Comparison of ENCODE assay signal across 23 cellular contexts in genomic region chr6:4908062-4908461, GRCh38.
A peak's percentile ranks its signal among the peaks of the same experiment; 100 is the strongest.
DNase-seq lines count a peak whose midpoint lies in the region; ATAC-seq and TF ChIP-seq lines count a peak whose summit lies in the region.
"Had no signal": no experiment of that assay in that cellular context is flagged by ENCODE, and none has a peak within 500 bp of the region (broad histone marks: within the 10 kb centered on the region; RNA-seq: fewer than 3 reads in every experiment).

No MANE protein-coding gene starts in this region.

- peak overlapping the region; percentile 88 for H3K27ac Mint-ChIP-seq in activated CD8-positive, alpha-beta memory T cell treated with anti-CD3 and anti-CD28 coated beads, Interleukin-2, amount 10 ng/mL, durations not matched to agents 7 days and 5 days
- H3K27ac Mint-ChIP-seq in dendritic cell treated with granulocyte-macrophage colony-stimulating factor and Interleukin-4, amounts not matched to agents 40 ng/mL and 50 ng/mL, for 4 days: peak overlapping the region; percentile 41

- H3K9ac ChIP-seq in OCI-LY3 (ENCODE audit: low read length): peak overlapping the region; percentile 67; the same call in 1 of the 2 replicates
- H3K9ac ChIP-seq in trophoblast cell (ENCODE audit: low read length): no peak overlapping the region

- peak overlapping the region; percentile 71; the same call in 1 of the 2 replicates for H3K4me3 ChIP-seq in OCI-LY3 (ENCODE audit: low read length)
- no peak overlapping the region for H3K4me3 ChIP-seq in trophoblast cell (ENCODE audit: low read depth, low read length)
- H3K4me3 ChIP-seq: esophagus squamous epithelium, ovary, right atrium auricular region, testis had no signal

- H3K18ac ChIP-seq in trophoblast cell (ENCODE audit: low read length): peak overlapping the region; percentile 21

- H3K4me1 ChIP-seq in OCI-LY3 (ENCODE audit: low read length) (peaks cover 50% of the 10 kb centered on the region), trophoblast cell (ENCODE audit: control insufficient read depth in 1 of 2, insufficient read depth in 2 of 2, low read length in 2 of 2) (peaks cover 5 to 11% of the 10 kb centered on the region in 2 experiments)
- H3K4me1 ChIP-seq: testis had no signal

- H2BK12ac ChIP-seq in trophoblast cell (ENCODE audit: low read length): no peak overlapping the region

- H3K4me1 Mint-ChIP-seq in activated CD8-positive, alpha-beta memory T cell treated with anti-CD3 and anti-CD28 coated beads, Interleukin-2, amount 10 ng/mL, durations not matched to agents 7 days and 5 days: peaks cover 45% of the 10 kb centered on the region
- peaks cover 40% of the 10 kb centered on the region for H3K4me1 Mint-ChIP-seq in dendritic cell treated with granulocyte-macrophage colony-stimulating factor and Interleukin-4, amounts not matched to agents 40 ng/mL and 50 ng/mL, for 4 days (ENCODE audit: low read depth)

- ATAC-seq in activated CD8-positive, alpha-beta memory T cell treated with anti-CD3 and anti-CD28 coated beads, Interleukin-2, amount 10 ng/mL, durations not matched to agents 7 days and 5 days: no peak
- ATAC-seq in HG03039 (IDR thresholded peaks at IDR 0.05; ENCODE audit: unreplicated experiment): no peak
- ATAC-seq: Right ventricle myocardium inferior had no signal

- TF ChIP-seq CTCF in OCI-LY3 (IDR thresholded peaks at IDR 0.05; ENCODE audit: low read depth, low read length): no peak

- H3K79me1 ChIP-seq in trophoblast cell (ENCODE audit: low read length): no peaks in the 10 kb centered on the region

- H2AFZ ChIP-seq in OCI-LY3 (ENCODE audit: low read depth, low read length): no peak overlapping the region
- H2AFZ ChIP-seq in trophoblast cell (ENCODE audit: insufficient read depth, low read length, poor library complexity): no peak overlapping the region

- H3K27me3 Mint-ChIP-seq in activated CD8-positive, alpha-beta memory T cell treated with anti-CD3 and anti-CD28 coated beads, Interleukin-2, amount 10 ng/mL, durations not matched to agents 7 days and 5 days: no peaks in the 10 kb centered on the region
- H3K27me3 Mint-ChIP-seq in dendritic cell treated with granulocyte-macrophage colony-stimulating factor and Interleukin-4, amounts not matched to agents 40 ng/mL and 50 ng/mL, for 4 days: no peaks in the 10 kb centered on the region
- H3K27me3 Mint-ChIP-seq: activated naive CD4-positive, alpha-beta T cell treated with anti-CD3 and anti-CD28 coated beads, Interleukin-2, amount 10 ng/mL, durations not matched to agents 7 days and 5 days had no signal

- peaks cover 5% of the 10 kb centered on the region; the same call in 1 of the 2 replicates for H4K20me1 ChIP-seq in OCI-LY3 (ENCODE audit: insufficient read depth, low read length)

- intact Hi-C loops in dendritic cell treated with granulocyte-macrophage colony-stimulating factor and Interleukin-4, amounts not matched to agents 40 ng/mL and 50 ng/mL, for 4 days (cut with micrococcal nuclease): no loop called here

- H3K27me3 ChIP-seq in OCI-LY3 (ENCODE audit: low read depth, low read length) (no peaks in the 10 kb centered on the region), trophoblast cell (ENCODE audit: insufficient read depth, low read length) (no peaks in the 10 kb centered on the region)
- H3K27me3 ChIP-seq: esophagus squamous epithelium, ovary, right atrium auricular region, testis had no signal

- H2AK5ac ChIP-seq in trophoblast cell (ENCODE audit: low read length): no peak overlapping the region

- H4K91ac ChIP-seq in trophoblast cell (ENCODE audit: low read depth, low read length): no peak overlapping the region

- no peak for DNase-seq in activated CD8-positive, alpha-beta memory T cell treated with anti-CD3 and anti-CD28 coated beads, Interleukin-2, amount 10 ng/mL, durations not matched to agents 7 days and 5 days
- no peak for DNase-seq in activated CD8-positive, alpha-beta memory T cell treated with anti-CD3 and anti-CD28 coated beads for 24 hours
- DNase-seq in trophoblast cell: no peak
- DNase-seq in stimulated activated naive CD4-positive, alpha-beta T cell (lab: John Stamatoyannopoulos, UW): no peak
- no peak for DNase-seq in Ammon's horn (ENCODE audit: low spot score)
- DNase-seq: activated CD4-positive, alpha-beta T cell treated with anti-CD3 and anti-CD28 coated beads for 4 hours; activated naive CD4-positive, alpha-beta T cell treated with anti-CD3 and anti-CD28 coated beads, Interleukin-2, amount 10 ng/mL, durations not matched to agents 7 days and 5 days; activated T-cell treated with anti-CD3 and anti-CD28 coated beads for 4 hours; DMS53; effector CD8-positive, alpha-beta T cell; esophagus squamous epithelium; GF-D8; Kasumi-1; NCI-H1105; NCI-H510A treated with DMSO at 0.1 percent for 48 hours; ovary; SW 1271; testis had no signal

- no peak overlapping the region for H2BK5ac ChIP-seq in trophoblast cell (ENCODE audit: low read depth, low read length, poor library complexity)

- no peak overlapping the region for H2BK120ac ChIP-seq in trophoblast cell (ENCODE audit: insufficient read depth, low read length, poor library complexity)

- no peaks in the 10 kb centered on the region for H3K9me3 ChIP-seq in OCI-LY3 (ENCODE audit: insufficient read depth, low read length)
- no peaks in the 10 kb centered on the region for H3K9me3 ChIP-seq in trophoblast cell (ENCODE audit: insufficient read depth, low read depth, low read length)
- H3K9me3 ChIP-seq: esophagus squamous epithelium, ovary, right atrium auricular region, testis had no signal

- H3K23ac ChIP-seq in trophoblast cell (ENCODE audit: low read length): peak overlapping the region; percentile 41

- no peak overlapping the region for H3K14ac ChIP-seq in trophoblast cell (ENCODE audit: low read length)

- peaks cover 12% of the 10 kb centered on the region for H3K36me3 Mint-ChIP-seq in activated CD8-positive, alpha-beta memory T cell treated with anti-CD3 and anti-CD28 coated beads, Interleukin-2, amount 10 ng/mL, durations not matched to agents 7 days and 5 days
- H3K36me3 Mint-ChIP-seq in dendritic cell treated with granulocyte-macrophage colony-stimulating factor and Interleukin-4, amounts not matched to agents 40 ng/mL and 50 ng/mL, for 4 days (ENCODE audit: low read depth): peaks cover 48% of the 10 kb centered on the region

- peak overlapping the region; percentile 40 for H3K4ac ChIP-seq in trophoblast cell (ENCODE audit: low read depth, low read length)

- CTCF ChIA-PET in activated CD8-positive, alpha-beta memory T cell treated with anti-CD3 and anti-CD28 coated beads, Interleukin-2, amount 10 ng/mL, durations not matched to agents 7 days and 5 days (lab: Charles Lee): interaction anchor here (1.4 kb wide), 2 partner anchors 12 to 33 kb away, joined by 4 to 5 read pairs; no protein-coding TSS in a partner anchor

- no peaks in the 10 kb centered on the region for H3K9me3 Mint-ChIP-seq in activated CD8-positive, alpha-beta memory T cell treated with anti-CD3 and anti-CD28 coated beads, Interleukin-2, amount 10 ng/mL, durations not matched to agents 7 days and 5 days (ENCODE audit: low read depth)
- H3K9me3 Mint-ChIP-seq in dendritic cell treated with granulocyte-macrophage colony-stimulating factor and Interleukin-4, amounts not matched to agents 40 ng/mL and 50 ng/mL, for 4 days: no peaks in the 10 kb centered on the region
- H3K9me3 Mint-ChIP-seq: activated naive CD4-positive, alpha-beta T cell treated with anti-CD3 and anti-CD28 coated beads, Interleukin-2, amount 10 ng/mL, durations not matched to agents 7 days and 5 days had no signal

- H3K79me2 ChIP-seq in OCI-LY3 (ENCODE audit: low read length) (peaks cover 63% of the 10 kb centered on the region), trophoblast cell (ENCODE audit: control insufficient read depth, insufficient read depth, low read length, poor library complexity) (peaks cover 8% of the 10 kb centered on the region)

- H4K12ac ChIP-seq in trophoblast cell (ENCODE audit: low read depth, low read length): no peak overlapping the region

- H3K36me3 ChIP-seq in OCI-LY3 (replicated peaks; ENCODE audit: low read depth, low read length) (peaks cover 9% of the 10 kb centered on the region), trophoblast cell (ENCODE audit: control insufficient read depth in 1 of 2, insufficient read depth in 2 of 2, low read length in 2 of 2) (peaks cover 19 to 37% of the 10 kb centered on the region in 2 experiments)
- H3K36me3 ChIP-seq: ovary, right atrium auricular region had no signal

- H4K8ac ChIP-seq in trophoblast cell (ENCODE audit: low read depth, low read length): no peak overlapping the region

- WGBS in trophoblast cell (ENCODE audit: extremely low coverage, insufficient coverage, insufficient read length): no CpG with 5 or more reads among the region's 4 CpGs

- H3K27ac ChIP-seq in OCI-LY3 (ENCODE audit: low read length): peak overlapping the region; percentile 85
- no peak overlapping the region for H3K27ac ChIP-seq in trophoblast cell (ENCODE audit: low read depth, low read length)
- H3K27ac ChIP-seq: esophagus squamous epithelium, ovary, right atrium auricular region, testis had no signal

- no peak overlapping the region for H3K4me3 Mint-ChIP-seq in activated CD8-positive, alpha-beta memory T cell treated with anti-CD3 and anti-CD28 coated beads, Interleukin-2, amount 10 ng/mL, durations not matched to agents 7 days and 5 days
- H3K4me3 Mint-ChIP-seq in dendritic cell treated with granulocyte-macrophage colony-stimulating factor and Interleukin-4, amounts not matched to agents 40 ng/mL and 50 ng/mL, for 4 days: no peak overlapping the region
- H3K4me3 Mint-ChIP-seq: activated naive CD4-positive, alpha-beta T cell treated with anti-CD3 and anti-CD28 coated beads, Interleukin-2, amount 10 ng/mL, durations not matched to agents 7 days and 5 days had no signal

- peak overlapping the region; percentile 97 for H3K4me2 ChIP-seq in OCI-LY3 (ENCODE audit: low read length)
- H3K4me2 ChIP-seq in trophoblast cell (ENCODE audit: low read length): no peak overlapping the region
